16 cellular contexts compared by ENCODE assay signal in the genomic region with DNA sequence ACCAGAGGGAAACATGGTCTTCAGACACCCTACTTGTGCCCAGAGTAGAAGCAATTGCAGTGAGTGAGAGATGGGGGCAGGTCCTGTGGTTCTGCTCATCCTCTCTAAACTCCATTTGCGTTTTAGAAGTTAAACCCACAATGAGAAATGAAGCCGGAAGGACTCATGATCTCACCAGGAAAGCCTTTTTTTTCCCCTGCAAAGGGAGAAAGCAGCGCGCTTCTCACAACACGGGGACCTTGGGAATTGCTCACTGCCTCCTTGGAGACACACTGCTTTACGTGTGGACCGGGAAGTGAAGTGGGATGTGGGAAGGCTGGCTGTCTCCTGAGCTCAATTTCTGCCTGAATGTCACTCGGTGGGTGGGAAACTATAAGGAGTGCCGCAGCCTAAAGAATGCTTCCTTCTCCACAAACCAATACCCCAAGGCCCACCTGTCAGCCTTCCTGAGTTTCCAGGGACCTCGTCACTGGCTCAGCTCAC.
DNase-seq lines count a peak whose midpoint lies in the region; ATAC-seq lines count a peak whose summit lies in the region.
"Had no signal": no experiment of that assay in that cellular context is flagged by ENCODE, and none has a peak within 500 bp of the region (broad histone marks: within the 10 kb centered on the region; RNA-seq: fewer than 3 reads in every experiment).

No MANE protein-coding gene starts in this region.

- H3K27ac Mint-ChIP-seq in activated naive CD4-positive, alpha-beta T cell treated with anti-CD3 and anti-CD28 coated beads, Interleukin-2, amount 10 ng/mL, durations not matched to agents 7 days and 5 days: peak overlapping the region; percentile 60
- no peak overlapping the region for H3K27ac Mint-ChIP-seq in T-helper 17 cell

- peaks cover 12% of the 10 kb centered on the region for H3K4me1 Mint-ChIP-seq in activated naive CD4-positive, alpha-beta T cell treated with anti-CD3 and anti-CD28 coated beads, Interleukin-2, amount 10 ng/mL, durations not matched to agents 7 days and 5 days
- peaks cover 10% of the 10 kb centered on the region for H3K4me1 Mint-ChIP-seq in T-helper 17 cell

- H3K4me3 Mint-ChIP-seq in activated naive CD4-positive, alpha-beta T cell treated with anti-CD3 and anti-CD28 coated beads, Interleukin-2, amount 10 ng/mL, durations not matched to agents 7 days and 5 days: no peak overlapping the region
- H3K4me3 Mint-ChIP-seq in T-helper 17 cell: no peak overlapping the region

- no peak for DNase-seq in activated naive CD4-positive, alpha-beta T cell treated with anti-CD3 and anti-CD28 coated beads, Interleukin-2, amount 10 ng/mL, durations not matched to agents 7 days and 5 days
- DNase-seq in activated naive CD4-positive, alpha-beta T cell treated with anti-CD3 and anti-CD28 coated beads, Interleukin-2, amount 50 U/mL, for 16 hours: no peak
- no peak for DNase-seq in T-helper 17 cell
- DNase-seq in inferior parietal cortex (ENCODE audit: extremely low spot score): peak; percentile 14
- peak; percentile 21 for DNase-seq in stromal cell of bone marrow (ENCODE audit: low read depth)
- DNase-seq in stimulated activated CD8-positive, alpha-beta memory T cell treated with anti-CD3 and anti-CD28 coated beads, Interleukin-4, amount 100 ng/mL, for 48 hours: no peak
- DNase-seq: colonic mucosa; COR-L47; GDM1; NCI-H1092 treated with DMSO at 0.1 percent for 48 hours; occipital lobe; stimulated activated CD4-positive, alpha-beta T cell treated with anti-CD3 and anti-CD28 coated beads, Interleukin-4, amount 100 ng/mL, for 24 hours had no signal

- ATAC-seq in T-helper 17 cell: peak; percentile 57
- ATAC-seq in GM19452 (IDR thresholded peaks at IDR 0.05; ENCODE audit: unreplicated experiment): no peak
- no peak for ATAC-seq in HG03565 (IDR thresholded peaks at IDR 0.05; ENCODE audit: unreplicated experiment)
- ATAC-seq: activated CD4-positive, CD25-positive, alpha-beta regulatory T cell treated with anti-CD3 and anti-CD28 coated beads, Interleukin-2, amount 50 U/mL, for 24 hours had no signal

- peaks cover 15% of the 10 kb centered on the region for H3K36me3 Mint-ChIP-seq in activated naive CD4-positive, alpha-beta T cell treated with anti-CD3 and anti-CD28 coated beads, Interleukin-2, amount 10 ng/mL, durations not matched to agents 7 days and 5 days
- peaks cover 5% of the 10 kb centered on the region for H3K36me3 Mint-ChIP-seq in T-helper 17 cell (ENCODE audit: low read depth)

- CTCF ChIA-PET in activated naive CD4-positive, alpha-beta T cell treated with anti-CD3 and anti-CD28 coated beads, Interleukin-2, amount 10 ng/mL, durations not matched to agents 7 days and 5 days (lab: Charles Lee): no interaction called here

- H3K27me3 Mint-ChIP-seq in activated naive CD4-positive, alpha-beta T cell treated with anti-CD3 and anti-CD28 coated beads, Interleukin-2, amount 10 ng/mL, durations not matched to agents 7 days and 5 days: no peaks in the 10 kb centered on the region
- H3K27me3 Mint-ChIP-seq in T-helper 17 cell: no peaks in the 10 kb centered on the region

- H3K9me3 Mint-ChIP-seq in activated naive CD4-positive, alpha-beta T cell treated with anti-CD3 and anti-CD28 coated beads, Interleukin-2, amount 10 ng/mL, durations not matched to agents 7 days and 5 days: no peaks in the 10 kb centered on the region

- no peaks in the 10 kb centered on the region for H3K9me3 ChIP-seq in T-helper 17 cell (ENCODE audit: control insufficient read depth, low read length, poor library complexity, severe bottlenecking)
- H3K9me3 ChIP-seq: colonic mucosa, HAP-1 had no signal

Comparison
In these comparisons a context has a peak if more than half of its experiments do, and no peak if none do; other contexts are left out.
1. DNase-seq: peak in inferior parietal cortex (single experiment) and stromal cell of bone marrow (single experiment); none in activated naive CD4-positive, alpha-beta T cell treated with anti-CD3 and anti-CD28 coated beads, Interleukin-2, amount 10 ng/mL, durations not matched to agents 7 days and 5 days (single experiment), activated naive CD4-positive, alpha-beta T cell treated with anti-CD3 and anti-CD28 coated beads, Interleukin-2, amount 50 U/mL, for 16 hours (single experiment), T-helper 17 cell (0 of 3) and stimulated activated CD8-positive, alpha-beta memory T cell treated with anti-CD3 and anti-CD28 coated beads, Interleukin-4, amount 100 ng/mL, for 48 hours (single experiment).